In genomic region chr11:10807629-10808552, GRCh38 we compare ENCODE assay signal across 8 cellular contexts. TPM values are rescaled to one million over a fixed set of nuclear protein-coding genes. Genes with fewer than 3 reads are reported as not detected.
A peak's percentile ranks its signal among the peaks of the same experiment; 100 is the strongest.
DNase-seq lines count a peak whose midpoint lies in the region; ATAC-seq and TF ChIP-seq lines count a peak whose summit lies in the region.

No MANE protein-coding gene starts in this region.

- peak overlapping the region; percentile 97 for H3K4me3 Mint-ChIP-seq in neural progenitor cell

- H4K20me1 ChIP-seq in OCI-LY3 (ENCODE audit: insufficient read depth, low read length) (peaks cover 4% of the 10 kb centered on the region; the same call in 1 of the 2 replicates), neural progenitor cell (ENCODE audit: low read depth) (peaks cover 51% of the 10 kb centered on the region)

- peaks cover 40% of the 10 kb centered on the region for H3K4me1 Mint-ChIP-seq in neural progenitor cell

- H3K27me3 Mint-ChIP-seq in neural progenitor cell (ENCODE audit: insufficient read depth, low read depth), result peaks cover 5% of the 10 kb centered on the region

- ATAC-seq in HG02852 (IDR thresholded peaks at IDR 0.05; ENCODE audit: unreplicated experiment), result peak; percentile 4

- H3K27ac Mint-ChIP-seq in neural progenitor cell, result peak overlapping the region; percentile 100

- H3K79me2 ChIP-seq in OCI-LY3 (ENCODE audit: low read length) (peaks cover 44% of the 10 kb centered on the region), neural progenitor cell (ENCODE audit: low read depth) (peaks cover 71% of the 10 kb centered on the region)

- peaks cover 64% of the 10 kb centered on the region for H3F3A ChIP-seq in neural progenitor cell (ENCODE audit: low read depth)

- H3K4me1 ChIP-seq in OCI-LY3 (ENCODE audit: low read length), result peaks cover 18% of the 10 kb centered on the region
- H3K4me1 ChIP-seq in neural progenitor cell, result peaks cover 25% of the 10 kb centered on the region

- H3K4me3 ChIP-seq in GM12864 (ENCODE audit: low read depth, low read length), result peak overlapping the region; percentile 99
- peak overlapping the region; percentile 93 for H3K4me3 ChIP-seq in OCI-LY3 (ENCODE audit: low read length)
- peak overlapping the region; percentile 99 for H3K4me3 ChIP-seq in neural progenitor cell

- H2AFZ ChIP-seq in OCI-LY3 (ENCODE audit: low read depth, low read length) (peak overlapping the region; percentile 22; the same call in 1 of the 2 replicates), neural progenitor cell (replicated peaks) (peak overlapping the region; percentile 15)

- H3K36me3 ChIP-seq in OCI-LY3 (replicated peaks; ENCODE audit: low read depth, low read length) (peaks cover 46% of the 10 kb centered on the region), neural progenitor cell (peaks cover 40% of the 10 kb centered on the region)

- peak overlapping the region; percentile 93 for H3K27ac ChIP-seq in OCI-LY3 (ENCODE audit: low read length)
- H3K27ac ChIP-seq in neural progenitor cell, result peak overlapping the region; percentile 95

- H3K9me3 ChIP-seq in OCI-LY3 (ENCODE audit: insufficient read depth, low read length) (no peaks in the 10 kb centered on the region), neural progenitor cell (ENCODE audit: low read depth) (no peaks in the 10 kb centered on the region)

- H3K4me2 ChIP-seq in OCI-LY3 (ENCODE audit: low read length) (peak overlapping the region; percentile 86), neural progenitor cell (peak overlapping the region; percentile 94)

- no peaks in the 10 kb centered on the region for H3K9me3 Mint-ChIP-seq in neural progenitor cell

- DNase-seq in GM12864 (ENCODE audit: low read depth) (no peak), foreskin melanocyte (peak; percentile 62), neural progenitor cell (ENCODE audit: low spot score) (peak; percentile 65), superior temporal gyrus (ENCODE audit: extremely low spot score) (peak; percentile 38), HuH-7.5 (ENCODE audit: low spot score) (no peak)
- DNase-seq in activated effector memory CD4-positive, alpha-beta T cell treated with anti-CD3 and anti-CD28 coated beads, Interleukin-2, amount 50 U/mL, for 16 hours, result peak; percentile 82

- TF ChIP-seq CTCF in GM12864 (IDR thresholded peaks at IDR 0.05; ENCODE audit: low read depth, low read length, missing control alignments), result no peak
- no peak for TF ChIP-seq CTCF in OCI-LY3 (IDR thresholded peaks at IDR 0.05; ENCODE audit: low read depth, low read length)
- no peak for TF ChIP-seq CTCF in neural progenitor cell (IDR thresholded peaks at IDR 0.05)

- H3K27me3 ChIP-seq in OCI-LY3 (ENCODE audit: low read depth, low read length) (no peaks in the 10 kb centered on the region), neural progenitor cell (no peaks in the 10 kb centered on the region)

- H3K9ac ChIP-seq in OCI-LY3 (ENCODE audit: low read length) (peak overlapping the region; percentile 98), neural progenitor cell (peak overlapping the region; percentile 98)

- peaks cover 38% of the 10 kb centered on the region for H3K36me3 Mint-ChIP-seq in neural progenitor cell

RNA-seq across cellular contexts. Expression of gene EIF4G2, which starts 0.8 kb away (rescaled TPM):
- total RNA-seq in neural progenitor cell (ENCODE audit: low replicate concordance), result 790 and 1,052 TPM in 2 replicates

RNA-seq across cellular contexts. Expression of gene ZBED5, which starts 50.0 kb away (rescaled TPM):
- total RNA-seq in neural progenitor cell (ENCODE audit: low replicate concordance), result 70.9 and 87.9 TPM in 2 replicates

RNA-seq across cellular contexts. Expression of gene CTR9, which starts 56.8 kb away (rescaled TPM):
- 20.8 and 26.4 TPM in 2 replicates for total RNA-seq in neural progenitor cell (ENCODE audit: low replicate concordance)

Comparison
In these comparisons a context has a peak if more than half of its experiments do, and no peak if none do; other contexts are left out.
1. DNase-seq: peak in activated effector memory CD4-positive, alpha-beta T cell treated with anti-CD3 and anti-CD28 coated beads, Interleukin-2, amount 50 U/mL, for 16 hours (single experiment), foreskin melanocyte (single experiment), neural progenitor cell (single experiment) and superior temporal gyrus (single experiment); none in GM12864 (single experiment) and HuH-7.5 (single experiment).
2. Peak in every context shown above with its lines, with median percentiles within 50 percentile points of each other: H3K4me3 ChIP-seq.